In genomic region chr1:93871356-93871755, GRCh38 we compare ENCODE assay signal across 30 cellular contexts.
"Had no signal": no experiment of that assay in that cellular context is flagged by ENCODE, and none has a peak within 500 bp of the region (broad histone marks: within the 10 kb centered on the region; RNA-seq: fewer than 3 reads in every experiment).

No MANE protein-coding gene starts in this region.

- H3K27ac Mint-ChIP-seq: activated naive CD4-positive, alpha-beta T cell treated with anti-CD3 and anti-CD28 coated beads, Interleukin-2, amount 50 U/mL, for 24 hours; activated T-helper 1 cell treated with anti-CD3 and anti-CD28 coated beads, Interleukin-12 subunit alpha, Interleukin-12 subunit beta, Interleukin-2, Interleukin-4 antibody, amounts not matched to agents 30 ng/mL and 10 ng/mL and 1 ng/mL, durations not matched to agents 14 hours and 24 hours and 36 hours; nephron progenitor cell; progenitor cell of endocrine pancreas; type B pancreatic cell had no signal

- ATAC-seq: heart right ventricle; mucosa of descending colon; sciatic nerve; stimulated activated naive CD8-positive, alpha-beta T cell treated with anti-CD3 and anti-CD28 coated beads, Interleukin-15, amount 100 ng/mL, for 72 hours had no signal

- H3K9me3 ChIP-seq: esophagus muscularis mucosa, heart right ventricle, left ventricle myocardium inferior, mucosa of descending colon, neutrophil, SK-N-SH, uterus had no signal

- H3K36me3 ChIP-seq: uterus had no signal

- H3K9ac ChIP-seq: SK-N-SH had no signal

- H3K9me3 Mint-ChIP-seq: activated naive CD4-positive, alpha-beta T cell treated with anti-CD3 and anti-CD28 coated beads, Interleukin-2, amount 50 U/mL, for 24 hours; activated T-helper 1 cell treated with anti-CD3 and anti-CD28 coated beads, Interleukin-12 subunit alpha, Interleukin-12 subunit beta, Interleukin-2, Interleukin-4 antibody, amounts not matched to agents 30 ng/mL and 10 ng/mL and 1 ng/mL, durations not matched to agents 14 hours and 24 hours and 36 hours; nephron progenitor cell; stimulated activated naive CD8-positive, alpha-beta T cell treated with anti-CD3 and anti-CD28 coated beads, Interleukin-15, amount 100 ng/mL, for 72 hours; type B pancreatic cell had no signal

- H3K27ac ChIP-seq: cardiac muscle cell, coronary artery, dorsolateral prefrontal cortex, esophagus muscularis mucosa, heart right ventricle, left ventricle myocardium inferior, neutrophil, skin epidermis, uterus had no signal

- H3K4me2 ChIP-seq: SK-N-SH had no signal

- H3K27me3 Mint-ChIP-seq: activated naive CD4-positive, alpha-beta T cell treated with anti-CD3 and anti-CD28 coated beads, Interleukin-2, amount 50 U/mL, for 24 hours; progenitor cell of endocrine pancreas; stimulated activated naive CD8-positive, alpha-beta T cell treated with anti-CD3 and anti-CD28 coated beads, Interleukin-15, amount 100 ng/mL, for 72 hours; type B pancreatic cell had no signal

- H3K4me3 ChIP-seq: cardiac muscle cell, coronary artery, dorsolateral prefrontal cortex, esophagus muscularis mucosa, heart right ventricle, left ventricle myocardium inferior, lung, mucosa of descending colon, skin epidermis, uterus had no signal

- H3K27me3 ChIP-seq: cardiac muscle cell, dorsolateral prefrontal cortex, esophagus muscularis mucosa, heart right ventricle, neutrophil, uterus had no signal

- DNase-seq: activated CD4-positive, alpha-beta T cell treated with anti-CD3 and anti-CD28 coated beads, Interleukin-2, amount 50 U/mL, for 4 hours; activated CD4-positive, CD25-positive, alpha-beta regulatory T cell treated with anti-CD3 and anti-CD28 coated beads, Interleukin-2, amount 50 U/mL, for 72 hours; activated gamma-delta T cell; anterior cingulate cortex; dorsolateral prefrontal cortex; effector memory CD4-positive, alpha-beta T cell; foreskin melanocyte; heart right ventricle; kidney glomerular epithelial cell; left ventricle myocardium inferior; mucosa of descending colon; nephron progenitor cell; SK-N-SH; stimulated activated CD4-positive, alpha-beta T cell treated with anti-CD3 and anti-CD28 coated beads, Interleukin-12 subunit alpha, Interleukin-12 subunit beta, amount 100 ng/mL, for 4 hours; stimulated activated CD4-positive, alpha-beta T cell treated with anti-CD3 and anti-CD28 coated beads, Interleukin-4, amount 100 ng/mL, for 1 hour; stimulated activated naive CD8-positive, alpha-beta T cell treated with anti-CD3 and anti-CD28 coated beads, Interleukin-15, amount 100 ng/mL, for 72 hours; substantia nigra; T-helper 2 cell; uterus had no signal

- H3K4me3 Mint-ChIP-seq: activated naive CD4-positive, alpha-beta T cell treated with anti-CD3 and anti-CD28 coated beads, Interleukin-2, amount 50 U/mL, for 24 hours; activated T-helper 1 cell treated with anti-CD3 and anti-CD28 coated beads, Interleukin-12 subunit alpha, Interleukin-12 subunit beta, Interleukin-2, Interleukin-4 antibody, amounts not matched to agents 30 ng/mL and 10 ng/mL and 1 ng/mL, durations not matched to agents 14 hours and 24 hours and 36 hours; nephron progenitor cell; stimulated activated naive CD8-positive, alpha-beta T cell treated with anti-CD3 and anti-CD28 coated beads, Interleukin-15, amount 100 ng/mL, for 72 hours; type B pancreatic cell had no signal
